In the genomic region with DNA sequence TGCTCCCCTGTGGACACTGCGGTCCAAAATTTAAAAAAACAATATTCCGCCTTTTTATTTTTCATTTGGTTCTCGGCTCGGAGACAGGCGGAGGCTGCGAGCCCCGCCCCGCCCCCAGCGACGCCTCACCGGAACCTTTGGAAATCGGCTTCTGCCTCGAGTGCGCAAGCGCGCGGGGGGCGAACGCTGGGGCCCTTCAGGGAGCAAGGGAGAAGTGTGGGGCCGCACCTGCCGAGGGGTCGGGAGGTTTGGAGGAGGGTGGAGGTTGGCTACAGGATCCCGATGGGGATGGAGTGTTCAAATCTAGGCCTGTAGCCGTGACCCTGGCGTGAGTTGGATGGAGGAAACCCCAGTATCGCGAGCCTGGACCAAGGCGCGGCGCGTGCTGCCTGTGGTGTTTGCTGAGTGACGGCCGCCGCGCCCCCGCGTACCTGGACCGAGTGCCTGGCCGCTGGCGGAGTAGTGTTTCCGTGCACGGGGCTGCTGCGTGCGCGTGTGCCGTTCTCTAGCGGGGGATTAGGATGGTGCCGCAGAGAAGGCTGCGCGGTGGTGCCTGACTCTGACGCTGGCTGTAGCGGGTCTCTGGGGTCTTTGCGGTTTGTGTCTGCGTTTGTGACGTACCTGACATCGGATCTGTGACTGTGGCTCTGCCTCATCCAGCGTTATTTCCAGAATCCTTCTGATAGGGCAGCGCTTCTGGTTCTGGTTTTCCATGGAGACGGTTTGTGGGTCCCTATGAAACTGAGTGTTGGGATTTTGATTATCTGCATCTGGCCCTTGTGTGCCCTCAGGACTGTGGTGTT, we compare ENCODE assay signal across 8 cellular contexts. TPM values are rescaled to one million over a fixed set of nuclear protein-coding genes. Genes with fewer than 3 reads are reported as not detected.
DNase-seq lines count a peak whose midpoint lies in the region; ATAC-seq and TF ChIP-seq lines count a peak whose summit lies in the region.

No MANE protein-coding gene starts in this region.

- 0 to 1% methylated on average over 30 to 57 of the region's 59 CpGs for WGBS in lower leg skin, 2 donors

- H3K4me3 ChIP-seq in lower leg skin (ENCODE audit: low read depth, poor library complexity, severe bottlenecking), result peak overlapping the region; percentile 88

- peak; percentile 65 for ATAC-seq in HG03025 (IDR thresholded peaks at IDR 0.05; ENCODE audit: low FRiP score, unreplicated experiment)

- no peak for TF ChIP-seq POLR2A in lower leg skin (IDR thresholded peaks at IDR 0.05)

- DNase-seq in NCI-H2081 (lab: John Stamatoyannopoulos, UW) (peak; percentile 86 to 88), NCI-H2081 treated with DMSO at 0.1 percent for 48 hours (lab: John Stamatoyannopoulos, UW) (no peak), NCI-H2227 treated with DMSO at 0.1 percent for 48 hours (lab: John Stamatoyannopoulos, UW) (peak; percentile 100), dermis microvascular lymphatic vessel endothelial cell (ENCODE audit: low read depth in 2 of 2) (peak; percentile 63 to 82), lower leg skin (ENCODE audit: low spot score in 2 of 2) (peak; percentile 75 to 96)
- peak; percentile 77 to 81 for DNase-seq in activated CD4-positive, alpha-beta T cell treated with anti-CD3 and anti-CD28 coated beads, Interleukin-2, amount 50 U/mL, for 4 hours
- DNase-seq in stimulated activated CD4-positive, alpha-beta T cell treated with anti-CD3 and anti-CD28 coated beads, Interleukin-4, amount 100 ng/mL, for 4 hours, result peak; percentile 84 to 87

- no peak for TF ChIP-seq CTCF in lower leg skin (IDR thresholded peaks at IDR 0.05)

- intact Hi-C loops in lower leg skin (cut with DNase I; ENCODE audit: low total_unique reads), result no loop called here

RNA-seq across cellular contexts. Expression of a gene that starts 0.6 kb away (rescaled TPM):
- total RNA-seq in dermis microvascular lymphatic vessel endothelial cell, result 11.7 and 12.3 TPM in 2 replicates
- total RNA-seq in lower leg skin, result 10 to 100 TPM in 1 of 4 donors, 1 to 10 TPM in 3; 8.9 to 18.0 (median 9.5) TPM
